17 cellular contexts compared by ENCODE assay signal in genomic region chrX:17706676-17707075, GRCh38. TPM values are rescaled to one million over a fixed set of nuclear protein-coding genes. Genes with fewer than 3 reads are reported as not detected.
DNase-seq lines count a peak whose midpoint lies in the region; TF ChIP-seq lines count a peak whose summit lies in the region.
"Had no signal": no experiment of that assay in that cellular context is flagged by ENCODE, and none has a peak within 500 bp of the region (broad histone marks: within the 10 kb centered on the region; RNA-seq: fewer than 3 reads in every experiment).

No MANE protein-coding gene starts in this region.

- WGBS in suprapubic skin = 75% methylated on average over 4 of the region's 4 CpGs

- H3K36me3 ChIP-seq in muscle layer of duodenum (ENCODE audit: control insufficient read depth in 1 of 2, insufficient read depth in 2 of 2, low read length in 2 of 2) = no peaks in the 10 kb centered on the region
- no peaks in the 10 kb centered on the region for H3K36me3 ChIP-seq in suprapubic skin
- no peaks in the 10 kb centered on the region for H3K36me3 ChIP-seq in BE2C
- H3K36me3 ChIP-seq in effector memory CD4-positive, alpha-beta T cell (ENCODE audit: control insufficient read depth, insufficient read depth, low read length) = no peaks in the 10 kb centered on the region

- H3K4me3 ChIP-seq in AG10803 (ENCODE audit: low read length) (no peak overlapping the region), epithelial cell of proximal tubule (ENCODE audit: low read depth, low read length) (no peak overlapping the region), muscle layer of duodenum (ENCODE audit: low read depth in 1 of 2, low read length in 2 of 2) (no peak overlapping the region), suprapubic skin (no peak overlapping the region), BE2C (ENCODE audit: low read depth, low read length) (no peak overlapping the region)
- no peak overlapping the region for H3K4me3 ChIP-seq in effector memory CD4-positive, alpha-beta T cell (ENCODE audit: insufficient read depth, low read depth, low read length, poor library complexity, severe bottlenecking)

- DNase-seq in AG10803 (ENCODE audit: low read depth) = peak; percentile 90
- DNase-seq in M059J (ENCODE audit: low read depth) = peak; percentile 63
- DNase-seq in epithelial cell of proximal tubule (ENCODE audit: low read depth) = peak; percentile 49
- no peak for DNase-seq in suprapubic skin (ENCODE audit: low spot score in 2 of 2)
- no peak for DNase-seq in iPS-NIHi7 (ENCODE audit: extremely low spot score)
- DNase-seq in BE2C = no peak
- DNase-seq in effector memory CD4-positive, alpha-beta T cell = no peak
- DNase-seq: activated naive CD4-positive, alpha-beta T cell treated with anti-CD3 and anti-CD28 coated beads for 36 hours; H7; immature natural killer cell; naive B cell; NCI-H1930; NCI-H774; retina; stimulated activated CD4-positive, alpha-beta T cell treated with anti-CD3 and anti-CD28 coated beads, Interleukin-2, amount 100 ng/mL, for 48 hours had no signal

- H3K27me3 ChIP-seq in muscle layer of duodenum (ENCODE audit: low read depth, low read length) (no peaks in the 10 kb centered on the region), suprapubic skin (no peaks in the 10 kb centered on the region), BE2C (no peaks in the 10 kb centered on the region)
- H3K27me3 ChIP-seq in effector memory CD4-positive, alpha-beta T cell (replicated peaks; ENCODE audit: control insufficient read depth, insufficient read depth, low read length, poor library complexity, severe bottlenecking) = no peaks in the 10 kb centered on the region

- H3K4me1 ChIP-seq in muscle layer of duodenum (ENCODE audit: control insufficient read depth in 1 of 2, insufficient read depth in 2 of 2, low read length in 2 of 2) (no peaks in the 10 kb centered on the region), suprapubic skin (no peaks in the 10 kb centered on the region), BE2C (no peaks in the 10 kb centered on the region)
- H3K4me1 ChIP-seq in effector memory CD4-positive, alpha-beta T cell (ENCODE audit: control insufficient read depth, insufficient read depth, low read length, poor library complexity, severe bottlenecking) = no peaks in the 10 kb centered on the region

- H3K27ac ChIP-seq in muscle layer of duodenum (ENCODE audit: low read length) (peak overlapping the region; percentile 23), suprapubic skin (no peak overlapping the region)
- no peak overlapping the region for H3K27ac ChIP-seq in effector memory CD4-positive, alpha-beta T cell (ENCODE audit: insufficient read depth, low read length, poor library complexity, severe bottlenecking)
- H3K27ac ChIP-seq: VCaP had no signal

- no peaks in the 10 kb centered on the region for H3K9me3 ChIP-seq in muscle layer of duodenum (ENCODE audit: control insufficient read depth in 1 of 2, low read length in 2 of 2)
- no peaks in the 10 kb centered on the region for H3K9me3 ChIP-seq in suprapubic skin
- H3K9me3 ChIP-seq in BE2C = no peaks in the 10 kb centered on the region
- no peaks in the 10 kb centered on the region for H3K9me3 ChIP-seq in effector memory CD4-positive, alpha-beta T cell (ENCODE audit: control insufficient read depth, low read length)

- no peak for TF ChIP-seq EP300 in suprapubic skin (IDR thresholded peaks at IDR 0.05)

- no peak for TF ChIP-seq POLR2A in suprapubic skin (IDR thresholded peaks at IDR 0.05)

- TF ChIP-seq CTCF in AG10803 (conservative IDR thresholded peaks at IDR 0.05; ENCODE audit: low read length) (no peak), epithelial cell of proximal tubule (conservative IDR thresholded peaks at IDR 0.05; ENCODE audit: low read depth, low read length) (no peak), suprapubic skin (IDR thresholded peaks at IDR 0.05) (no peak), BE2C (IDR thresholded peaks at IDR 0.05; ENCODE audit: low read depth, low read length) (no peak)

RNA-seq across cellular contexts. Expression of gene SCML1, which starts 30.6 kb away (rescaled TPM):
- total RNA-seq in M059J (2014; rRNA removed; shearing (Covaris generic)) = 10.3 and 16.7 TPM in 2 replicates
- total RNA-seq in epithelial cell of proximal tubule (4.4 and 6.8 TPM in 2 replicates), suprapubic skin (10 to 100 TPM in 1 of 4 donors, 1 to 10 TPM in 3; 7.3 to 26.7 (median 8.6) TPM)
- 2.3 TPM for polyA plus RNA-seq in BE2C (2012; ENCODE audit: insufficient read depth, insufficient read length, low read depth)

Comparison
In these comparisons a context has a peak if more than half of its experiments do, and no peak if none do; other contexts are left out.
1. DNase-seq: peak in AG10803 (single experiment), M059J (single experiment) and epithelial cell of proximal tubule (single experiment); none in suprapubic skin (0 of 2), iPS-NIHi7 (single experiment), BE2C (single experiment) and effector memory CD4-positive, alpha-beta T cell (0 of 3).